ENCODE assay signal across 27 cellular contexts in the genomic region with DNA sequence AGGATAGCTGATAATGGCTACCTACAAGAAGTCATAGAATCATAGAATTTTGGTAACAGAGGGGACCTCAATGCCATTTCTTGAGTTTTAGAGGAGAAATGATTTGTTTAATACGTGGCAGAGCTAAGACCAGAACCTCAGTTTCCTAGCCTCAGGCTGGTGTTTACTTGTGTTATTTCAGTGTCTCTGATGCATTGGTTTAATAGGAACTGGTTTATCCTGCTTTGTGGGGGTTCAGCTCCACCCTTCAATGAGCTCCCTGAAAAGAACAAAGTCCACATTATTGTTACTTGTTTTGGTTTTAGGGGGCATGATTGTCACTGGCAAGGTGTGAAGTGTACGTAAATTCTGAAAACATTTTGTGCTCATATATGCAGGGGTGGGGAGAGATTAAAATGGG.
"Had no signal": no experiment of that assay in that cellular context is flagged by ENCODE, and none has a peak within 500 bp of the region (broad histone marks: within the 10 kb centered on the region; RNA-seq: fewer than 3 reads in every experiment).

No MANE protein-coding gene starts in this region.

- H3K4me3 Mint-ChIP-seq: central memory CD8-positive, alpha-beta T cell; effector memory CD8-positive, alpha-beta T cell; naive thymus-derived CD4-positive, alpha-beta T cell; nephron; neural progenitor cell; stimulated activated effector memory CD8-positive, alpha-beta T cell treated with anti-CD3 and anti-CD28 coated beads, Interleukin-12 subunit alpha, Interleukin-12 subunit beta, amount 100 ng/mL, for 72 hours had no signal

- H3K4me1 ChIP-seq: esophagus muscularis mucosa, left lung, neural progenitor cell, right lobe of liver, stomach, tibial nerve, upper lobe of left lung had no signal

- H3K36me3 Mint-ChIP-seq: neural progenitor cell; stimulated activated effector memory CD8-positive, alpha-beta T cell treated with anti-CD3 and anti-CD28 coated beads, Interleukin-12 subunit alpha, Interleukin-12 subunit beta, amount 100 ng/mL, for 72 hours had no signal

- H3K4me1 Mint-ChIP-seq: central memory CD8-positive, alpha-beta T cell; stimulated activated effector memory CD8-positive, alpha-beta T cell treated with anti-CD3 and anti-CD28 coated beads, Interleukin-12 subunit alpha, Interleukin-12 subunit beta, amount 100 ng/mL, for 72 hours had no signal

- H3K4me3 ChIP-seq: coronary artery, esophagus muscularis mucosa, left lung, neural progenitor cell, right lobe of liver, smooth muscle cell, stomach, thoracic aorta, tibial nerve, upper lobe of left lung had no signal

- H3K4me2 ChIP-seq: neural progenitor cell, smooth muscle cell had no signal

- H3K27me3 Mint-ChIP-seq: central memory CD8-positive, alpha-beta T cell; effector memory CD8-positive, alpha-beta T cell had no signal

- H3K9me3 ChIP-seq: esophagus muscularis mucosa, left lung, right lobe of liver, tibial nerve, upper lobe of left lung had no signal

- DNase-seq: dermis blood vessel endothelial cell; effector memory CD8-positive, alpha-beta T cell; foreskin melanocyte; hypothalamus; kidney; left lung; mesendoderm; midbrain; naive thymus-derived CD4-positive, alpha-beta T cell; right lobe of liver; stimulated activated CD4-positive, alpha-beta T cell treated with anti-CD3 and anti-CD28 coated beads, Interleukin-12 subunit alpha, Interleukin-12 subunit beta, amount 100 ng/mL, for 4 hours; stimulated activated CD4-positive, alpha-beta T cell treated with anti-CD3 and anti-CD28 coated beads, Interleukin-2, amount 100 ng/mL, for 24 hours; stimulated activated CD4-positive, alpha-beta T cell treated with anti-CD3 and anti-CD28 coated beads, Interleukin-4, amount 100 ng/mL, for 24 hours; stimulated activated naive CD4-positive, alpha-beta T cell treated with Interleukin-2 at 50 U/mL for 16 hours; stomach; upper lobe of left lung had no signal

- H3K79me2 ChIP-seq: parathyroid adenoma had no signal

- H3K9ac ChIP-seq: neural progenitor cell, parathyroid adenoma had no signal

- H3K36me3 ChIP-seq: esophagus muscularis mucosa, left lung, neural progenitor cell, right lobe of liver, stomach, thoracic aorta, tibial nerve, upper lobe of left lung had no signal

- H3K27me3 ChIP-seq: esophagus muscularis mucosa, left lung, neural progenitor cell, right lobe of liver, stomach, tibial nerve, upper lobe of left lung had no signal

- H3K27ac Mint-ChIP-seq: effector memory CD8-positive, alpha-beta T cell; naive thymus-derived CD4-positive, alpha-beta T cell; nephron; progenitor cell of endocrine pancreas; stimulated activated effector memory CD8-positive, alpha-beta T cell treated with anti-CD3 and anti-CD28 coated beads, Interleukin-12 subunit alpha, Interleukin-12 subunit beta, amount 100 ng/mL, for 72 hours had no signal

- H3K27ac ChIP-seq: coronary artery, esophagus muscularis mucosa, left lung, neural progenitor cell, parathyroid adenoma, right lobe of liver, stomach, thoracic aorta, tibial nerve, upper lobe of left lung had no signal

- ATAC-seq: effector memory CD8-positive, alpha-beta T cell; left lung; naive thymus-derived CD4-positive, alpha-beta T cell; right lobe of liver; stimulated activated effector memory CD8-positive, alpha-beta T cell treated with anti-CD3 and anti-CD28 coated beads, Interleukin-12 subunit alpha, Interleukin-12 subunit beta, amount 100 ng/mL, for 72 hours had no signal

- H2AFZ ChIP-seq: neural progenitor cell, parathyroid adenoma had no signal
